In the genomic region with DNA sequence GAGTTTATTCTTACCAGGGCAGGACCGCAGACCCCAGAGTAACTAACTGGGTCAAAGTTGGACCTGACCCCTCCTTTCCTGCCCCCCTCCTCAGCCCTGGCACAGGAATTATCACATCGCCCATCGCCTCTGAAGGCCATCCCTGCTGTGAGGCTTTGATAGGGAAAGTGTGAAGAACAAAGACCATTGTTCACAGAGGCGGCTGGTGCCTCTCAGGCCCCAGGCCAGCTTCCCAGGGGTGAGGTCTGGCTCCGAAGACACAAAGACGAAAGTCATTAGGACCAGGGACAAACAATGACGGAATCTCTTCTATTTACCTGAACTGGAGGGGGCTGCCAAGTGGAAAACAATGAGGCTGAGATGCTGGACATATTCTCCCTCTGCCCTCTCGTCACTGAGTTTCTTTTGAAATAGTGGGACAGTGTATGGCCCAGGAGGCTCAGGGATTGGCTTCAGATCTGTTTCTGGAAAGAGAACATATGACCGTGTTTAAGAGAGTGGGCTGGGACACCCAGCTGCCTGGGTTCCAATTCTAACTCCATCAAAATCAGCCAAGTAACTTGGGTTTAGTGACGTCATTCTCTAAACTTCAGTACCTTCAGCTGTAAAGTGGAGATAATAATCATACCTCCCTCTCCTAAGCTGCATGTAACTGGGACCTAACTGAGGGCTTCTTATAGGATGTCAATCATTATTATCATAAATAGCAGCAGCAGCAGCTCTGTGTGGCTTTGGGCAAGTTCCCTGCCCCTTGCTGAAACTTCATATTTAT, we compare ENCODE assay signal across 10 cellular contexts.
DNase-seq lines count a peak whose midpoint lies in the region; ATAC-seq and TF ChIP-seq lines count a peak whose summit lies in the region.
"Had no signal": no experiment of that assay in that cellular context is flagged by ENCODE, and none has a peak within 500 bp of the region (broad histone marks: within the 10 kb centered on the region; RNA-seq: fewer than 3 reads in every experiment).

No MANE protein-coding gene starts in this region.

- no peaks in the 10 kb centered on the region for H3K9me2 ChIP-seq in HCT116 (ENCODE audit: insufficient read depth)

- H3K79me2 ChIP-seq in HCT116 (ENCODE audit: insufficient read depth, low read length) = no peaks in the 10 kb centered on the region

- intact Hi-C loops in HCT116 (cut with micrococcal nuclease) = no loop called here
- intact Hi-C loops in left ventricle myocardium superior (cut with micrococcal nuclease) = no loop called here

- RAD21 ChIA-PET in HCT116 (lab: Charles Lee; ENCODE audit: low non-redundant PET in 1 of 2, low total read pairs in 2 of 2, uncharacterized antibody in 2 of 2, unreplicated experiment in 2 of 2) = no interaction called here

- CTCF ChIA-PET in HCT116 (lab: Charles Lee) = no interaction called here

- H3K9ac ChIP-seq in HCT116 (ENCODE audit: low read length) = no peak overlapping the region

- peak; percentile 58 for ATAC-seq in HCT116
- peak; percentile 70 for ATAC-seq in left ventricle myocardium superior
- ATAC-seq in HG02938 (IDR thresholded peaks at IDR 0.05; ENCODE audit: unreplicated experiment) = no peak

- BruUV-seq in HCT116 (replicated peaks; lab: Mats Ljungman, UMichigan) = no TSS peak

- DNase-seq in HCT116 (ENCODE audit: low read depth, low spot score) (no peak), SJCRH30 (peak; percentile 4 to 17), left ventricle myocardium superior (peak; percentile 37), nucleus accumbens (lab: John Stamatoyannopoulos, UW) (peak in 51 of 56 donors; percentile 4 to 85 (median 60)), OCI-M2 (lab: John Stamatoyannopoulos, UW; ENCODE audit: unreplicated experiment) (no peak), NCI-H226 (no peak)
- no peak for DNase-seq in effector CD4-positive, alpha-beta T cell
- DNase-seq: EL, tibial artery had no signal

- POLR2A ChIA-PET in HCT116 (lab: Charles Lee) = no interaction called here

- H4K20me1 ChIP-seq in HCT116 (ENCODE audit: insufficient read depth) = no peaks in the 10 kb centered on the region

- H3K36me3 ChIP-seq in HCT116 (ENCODE audit: control insufficient read depth in 1 of 2, insufficient read depth in 2 of 2, low read length in 2 of 2) = no peaks in the 10 kb centered on the region
- H3K36me3 ChIP-seq in SJCRH30 = no peaks in the 10 kb centered on the region
- H3K36me3 ChIP-seq: tibial artery had no signal

- H2AFZ ChIP-seq in HCT116 (ENCODE audit: low read depth, low read length, poor library complexity, severe bottlenecking) = no peak overlapping the region

- TF ChIP-seq POLR2A in HCT116 (IDR thresholded peaks at IDR 0.05; ENCODE audit: borderline replicate concordance, extremely low read depth, insufficient read depth, insufficient read length) = no peak

- H3K4me2 ChIP-seq in HCT116 (ENCODE audit: low read length) = no peak overlapping the region

- no peak for TF ChIP-seq RAD21 in HCT116 (IDR thresholded peaks at IDR 0.05; ENCODE audit: low read depth)

- H3K27ac ChIP-seq in HCT116 (ENCODE audit: low read depth, low read length) (no peak overlapping the region), SJCRH30 (no peak overlapping the region)
- H3K27ac ChIP-seq: tibial artery had no signal

- H3K27me3 ChIP-seq in HCT116 (ENCODE audit: insufficient read depth, low read length) = peaks cover 5% of the 10 kb centered on the region; the same call in 1 of the 2 replicates
- no peaks in the 10 kb centered on the region for H3K27me3 ChIP-seq in SJCRH30
- H3K27me3 ChIP-seq: tibial artery had no signal

- H3K4me3 ChIP-seq in HCT116 (replicated peaks in 1 of 2; ENCODE audit: low read depth in 1 of 2, low read length in 2 of 2) = no peak overlapping the region
- no peak overlapping the region for H3K4me3 ChIP-seq in SJCRH30
- H3K4me3 ChIP-seq: tibial artery had no signal

- H3K4me1 ChIP-seq in HCT116 (ENCODE audit: control insufficient read depth in 1 of 2, insufficient read depth in 2 of 2, low read length in 2 of 2) (peaks cover 11 to 19% of the 10 kb centered on the region in 2 experiments; a peak in 3 of 4 replicates), SJCRH30 (no peaks in the 10 kb centered on the region)
- H3K4me1 ChIP-seq: tibial artery had no signal

- TF ChIP-seq CTCF in HCT116 (IDR thresholded peaks at IDR 0.05 in 2 of 3, conservative IDR thresholded peaks at IDR 0.05 in 1 of 3; ENCODE audit: borderline replicate concordance in 1 of 3, insufficient read depth in 1 of 3, low read depth in 2 of 3, low read length in 2 of 3) = no peak

- H3K9me3 ChIP-seq in HCT116 (ENCODE audit: control insufficient read depth in 1 of 2, insufficient read depth in 1 of 2, low read depth in 1 of 2, low read length in 2 of 2) (no peaks in the 10 kb centered on the region), SJCRH30 (replicated peaks) (no peaks in the 10 kb centered on the region)

TF ChIP-seq in HCT116, 20 proteins besides CTCF, POLR2A, EP300 and RAD21:
- peak; percentile 86 for TF ChIP-seq TCF7L2 (IDR thresholded peaks at IDR 0.05; ENCODE audit: borderline replicate concordance, extremely low read depth, insufficient read depth, insufficient read length)
- no peak for TF ChIP-seq ZFX (IDR thresholded peaks at IDR 0.05)

Comparison
In these comparisons a context has a peak if more than half of its experiments do, and no peak if none do; other contexts are left out.
1. DNase-seq: peak in SJCRH30 (2 of 2), left ventricle myocardium superior (single experiment) and nucleus accumbens (51 of 56); none in HCT116 (single experiment), effector CD4-positive, alpha-beta T cell (single experiment), OCI-M2 (single experiment) and NCI-H226 (single experiment).